ENCODE assay signal across 16 cellular contexts in genomic region chr5:103218164-103218563, GRCh38. TPM values are rescaled to one million over a fixed set of nuclear protein-coding genes. Genes with fewer than 3 reads are reported as not detected.
DNase-seq lines count a peak whose midpoint lies in the region; ATAC-seq, FAIRE-seq and TF ChIP-seq lines count a peak whose summit lies in the region.
"Had no signal": no experiment of that assay in that cellular context is flagged by ENCODE, and none has a peak within 500 bp of the region (broad histone marks: within the 10 kb centered on the region; RNA-seq: fewer than 3 reads in every experiment).

No MANE protein-coding gene starts in this region.

- peak; percentile 22 for ATAC-seq in left lobe of liver
- ATAC-seq in activated naive CD4-positive, alpha-beta T cell treated with anti-CD3 and anti-CD28 coated beads, Interleukin-2, amount 50 U/mL, for 72 hours = no peak
- ATAC-seq: A549 had no signal

- H3K9me3 ChIP-seq in endothelial cell of umbilical vein (replicated peaks; ENCODE audit: control insufficient read depth, insufficient read depth, low read length) (no peaks in the 10 kb centered on the region), esophagus squamous epithelium (no peaks in the 10 kb centered on the region)
- H3K9me3 ChIP-seq: A549 had no signal

- peak; percentile 8 for FAIRE-seq in endothelial cell of umbilical vein (lab: Jason Lieb, UNC)
- FAIRE-seq: A549, keratinocyte had no signal

- 53 to 68% methylated on average over 5 of the region's 5 CpGs for WGBS in esophagus squamous epithelium, 2 donors

- DNase-seq in ACHN = peak; percentile 15
- DNase-seq in NCI-H226 = peak; percentile 89
- DNase-seq in endothelial cell of umbilical vein (ENCODE audit: low read depth, low spot score) = peak; percentile 81
- no peak for DNase-seq in left lobe of liver (ENCODE audit: low spot score)
- DNase-seq in esophagus squamous epithelium (lab: John Stamatoyannopoulos, UW) = no peak
- DNase-seq in NCI-H345 (lab: John Stamatoyannopoulos, UW) = no peak
- DNase-seq in NOMO-1 treated with dmso at 0.1 percent for 144 hours (lab: John Stamatoyannopoulos, UW; ENCODE audit: unreplicated experiment) = no peak
- no peak for DNase-seq in activated naive CD4-positive, alpha-beta T cell treated with anti-CD3 and anti-CD28 coated beads, Interleukin-2, amount 50 U/mL, for 72 hours (ENCODE audit: low spot score in 2 of 2)
- DNase-seq: activated CD8-positive, alpha-beta memory T cell treated with anti-CD3 and anti-CD28 coated beads for 24 hours; effector memory CD4-positive, alpha-beta T cell; NCI-H146; NCI-H526 treated with DMSO at 0.1 percent for 48 hours; posterior cingulate gyrus had no signal

- no peaks in the 10 kb centered on the region for H3K9me1 ChIP-seq in endothelial cell of umbilical vein (replicated peaks; ENCODE audit: control insufficient read depth, extremely low read depth, insufficient read depth, low read length)

- intact Hi-C loops in endothelial cell of umbilical vein (cut with micrococcal nuclease) (loop anchor here (1.0 to 5.0 kb wide), 2 partner anchors 10 to 66 kb away; no protein-coding TSS in a partner anchor), esophagus squamous epithelium (cut with DNase I) (no loop called here)

- H4K20me1 ChIP-seq in endothelial cell of umbilical vein (replicated peaks; ENCODE audit: control insufficient read depth, extremely low read depth, insufficient read depth, low read length) = no peaks in the 10 kb centered on the region

- H3K4me2 ChIP-seq in endothelial cell of umbilical vein (ENCODE audit: insufficient read depth, low read length) = peak overlapping the region; percentile 45
- H3K4me2 ChIP-seq: A549 had no signal

- no peak for TF ChIP-seq CTCF in endothelial cell of umbilical vein (IDR thresholded peaks at IDR 0.05; ENCODE audit: extremely low read depth in 1 of 2, insufficient read depth in 1 of 2, low read depth in 1 of 2, low read length in 2 of 2)
- TF ChIP-seq CTCF in esophagus squamous epithelium (IDR thresholded peaks at IDR 0.05) = no peak

- dilution Hi-C loops in endothelial cell of umbilical vein (cut with MboI; ENCODE audit: extremely low pct_ligation_motif_present, low sequenced_read_pairs) = no loop called here

- no peak overlapping the region for H3K27ac Mint-ChIP-seq in activated naive CD4-positive, alpha-beta T cell treated with anti-CD3 and anti-CD28 coated beads, Interleukin-2, amount 50 U/mL, for 72 hours
- H3K27ac Mint-ChIP-seq: brain had no signal

- H3K27ac ChIP-seq in endothelial cell of umbilical vein (ENCODE audit: insufficient read depth, low read depth, low read length) = peak overlapping the region; percentile 65
- no peak overlapping the region for H3K27ac ChIP-seq in esophagus squamous epithelium
- H3K27ac ChIP-seq: A549 had no signal

- no peaks in the 10 kb centered on the region for H3K79me2 ChIP-seq in endothelial cell of umbilical vein (ENCODE audit: control insufficient read depth, insufficient read depth, low read length)

- H3K27me3 ChIP-seq in endothelial cell of umbilical vein (ENCODE audit: control insufficient read depth in 2 of 2, insufficient read depth in 2 of 2, low read length in 2 of 2) (no peaks in the 10 kb centered on the region), esophagus squamous epithelium (no peaks in the 10 kb centered on the region)

- H3K4me3 ChIP-seq in endothelial cell of umbilical vein (replicated peaks in 1 of 3; ENCODE audit: insufficient read depth in 1 of 3, low read depth in 1 of 3, low read length in 3 of 3) (no peak overlapping the region), esophagus squamous epithelium (no peak overlapping the region)
- H3K4me3 ChIP-seq: A549 had no signal

- TF ChIP-seq POLR2A in endothelial cell of umbilical vein (IDR thresholded peaks at IDR 0.05; ENCODE audit: low read depth, low read length) (no peak), esophagus squamous epithelium (IDR thresholded peaks at IDR 0.05) (no peak)

- no peaks in the 10 kb centered on the region for H3K9me3 Mint-ChIP-seq in activated naive CD4-positive, alpha-beta T cell treated with anti-CD3 and anti-CD28 coated beads, Interleukin-2, amount 50 U/mL, for 72 hours

- BruUV-seq in endothelial cell of umbilical vein (replicated peaks; lab: Mats Ljungman, UMichigan) = no TSS peak

- H3K36me3 ChIP-seq in endothelial cell of umbilical vein (ENCODE audit: control insufficient read depth in 2 of 2, extremely low read depth in 1 of 2, insufficient read depth in 2 of 2, low read length in 2 of 2) (no peaks in the 10 kb centered on the region), esophagus squamous epithelium (no peaks in the 10 kb centered on the region)

- H3K36me3 Mint-ChIP-seq in activated naive CD4-positive, alpha-beta T cell treated with anti-CD3 and anti-CD28 coated beads, Interleukin-2, amount 50 U/mL, for 72 hours = no peaks in the 10 kb centered on the region

- H2AFZ ChIP-seq in endothelial cell of umbilical vein (ENCODE audit: low read depth, low read length) = no peak overlapping the region

- peak overlapping the region; percentile 33 for H3K9ac ChIP-seq in endothelial cell of umbilical vein (replicated peaks; ENCODE audit: extremely low read depth, insufficient read depth, low read length)

- POLR2A ChIA-PET in endothelial cell of umbilical vein (lab: Charles Lee) = no interaction called here

- in situ Hi-C loops in ACHN (cut with HindIII; ENCODE audit: low pct_ligation_motif_present, low pct_unique_long_range_greater_than_20kb, low sequenced_read_pairs) = no loop called here

- CTCF ChIA-PET in endothelial cell of umbilical vein (lab: Charles Lee) = interaction anchor here (0.6 to 3.0 kb wide), 6 partner anchors 11 to 682 kb away, joined by 3 to 16 read pairs (median 3); partner anchors contain the start of genes GIN1 and PPIP5K2

- H3K4me1 ChIP-seq in endothelial cell of umbilical vein (ENCODE audit: control insufficient read depth, extremely low read depth, insufficient read depth, low read length) (peaks cover 30% of the 10 kb centered on the region), esophagus squamous epithelium (no peaks in the 10 kb centered on the region)
- H3K4me1 ChIP-seq: A549 had no signal

TF ChIP-seq in endothelial cell of umbilical vein, 7 proteins besides CTCF, POLR2A, EP300 and RAD21:
- TF ChIP-seq GATA2 (IDR thresholded peaks at IDR 0.05; ENCODE audit: insufficient read depth, insufficient read length, low read depth, low read length) (peak; percentile 36), FOS (IDR thresholded peaks at IDR 0.05; ENCODE audit: borderline replicate concordance, insufficient read depth, low read length) (peak; percentile 31), JUN (IDR thresholded peaks at IDR 0.05; ENCODE audit: borderline replicate concordance, insufficient read depth, insufficient read length, low read depth) (peak; percentile 26), EZH2 (IDR thresholded peaks at IDR 0.05; ENCODE audit: borderline replicate concordance, low read depth, low read length, severe bottlenecking) (no peak), POLR2AphosphoS5 (IDR thresholded peaks at IDR 0.05; ENCODE audit: insufficient read depth, low read depth, low read length) (peak; percentile 16)

RNA-seq across cellular contexts. Expression of gene MACIR, which starts 40.4 kb away (rescaled TPM):
- total RNA-seq in endothelial cell of umbilical vein (9.3 and 9.6 TPM in 2 replicates), left lobe of liver (0.63 TPM), esophagus squamous epithelium (10 to 100 TPM in 1 of 4 donors, 1 to 10 TPM in 3; 2.3 to 10.1 (median 6.2) TPM)
- polyA plus RNA-seq in endothelial cell of umbilical vein = 3.9 and 4.0 TPM in 2 replicates
- polyA plus RNA-seq in endothelial cell of umbilical vein (2011; cell fraction: cytosol; rRNA removed) = 4.3 and 4.8 TPM in 2 replicates
- polyA plus RNA-seq in endothelial cell of umbilical vein (2011; cell fraction: nucleus; rRNA removed) = 9.0 and 10.9 TPM in 2 replicates
- 9.6 and 11.3 TPM in 2 replicates for polyA plus RNA-seq in endothelial cell of umbilical vein (2012)
- 7.6 and 9.1 TPM in 2 replicates for polyA minus RNA-seq in endothelial cell of umbilical vein
- 11.8 TPM for polyA minus RNA-seq in endothelial cell of umbilical vein (2011; cell fraction: cytosol; rRNA and poly(A)+ RNA removed)
- polyA minus RNA-seq in endothelial cell of umbilical vein (2011; cell fraction: nucleus; rRNA and poly(A)+ RNA removed) = 4.5 and 5.3 TPM in 2 replicates
- 1 to 10 TPM; 5.9 to 9.3 TPM for total RNA-seq in activated naive CD4-positive, alpha-beta T cell treated with anti-CD3 and anti-CD28 coated beads, Interleukin-2, amount 50 U/mL, for 72 hours

Comparison
In these comparisons a context has a peak if more than half of its experiments do, and no peak if none do; other contexts are left out.
1. DNase-seq: peak in ACHN (single experiment), NCI-H226 (single experiment) and endothelial cell of umbilical vein (single experiment); none in left lobe of liver (single experiment), esophagus squamous epithelium (single experiment), NCI-H345 (single experiment), NOMO-1 treated with dmso at 0.1 percent for 144 hours (single experiment) and activated naive CD4-positive, alpha-beta T cell treated with anti-CD3 and anti-CD28 coated beads, Interleukin-2, amount 50 U/mL, for 72 hours (0 of 2).